ENCODE assay signal across 8 cellular contexts in the genomic region with DNA sequence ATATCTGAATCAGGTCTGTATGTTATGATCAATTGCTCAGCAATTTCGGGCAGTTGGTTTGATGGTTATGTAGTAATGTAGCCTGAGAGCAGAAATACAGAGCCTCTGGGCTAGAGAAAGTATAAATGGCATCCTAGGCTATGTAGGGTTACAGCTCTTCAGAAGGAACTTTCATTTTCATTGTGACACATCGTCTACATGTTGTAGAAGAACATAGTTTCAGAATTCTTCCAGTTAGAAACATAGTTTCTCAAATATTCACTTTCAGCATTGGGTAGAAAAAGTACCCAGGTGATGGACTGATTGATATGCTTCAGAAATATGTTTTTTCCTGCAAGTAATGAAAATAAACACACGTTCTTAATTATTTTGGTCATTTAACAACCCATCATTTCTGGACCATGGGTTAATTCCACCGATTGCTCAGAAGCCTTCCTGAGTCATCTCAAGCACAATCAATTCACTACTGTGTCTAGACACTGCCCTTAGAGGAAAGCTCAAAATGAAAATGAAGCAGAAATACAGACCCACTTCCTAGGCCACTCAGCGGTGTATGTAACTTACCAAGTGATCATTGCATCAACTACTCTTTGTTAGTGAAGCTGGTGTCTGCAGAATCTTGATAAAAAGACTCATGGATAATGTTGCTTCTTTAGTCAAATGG.
DNase-seq lines count a peak whose midpoint lies in the region; ATAC-seq and TF ChIP-seq lines count a peak whose summit lies in the region.

No MANE protein-coding gene starts in this region.

- no peaks in the 10 kb centered on the region for H3F3A ChIP-seq in neural progenitor cell (ENCODE audit: low read depth)

- no peak for TF ChIP-seq CTCF in spleen (IDR thresholded peaks at IDR 0.05 in 8 of 11, conservative IDR thresholded peaks at IDR 0.05 in 3 of 11)
- no peak for TF ChIP-seq CTCF in neural progenitor cell (IDR thresholded peaks at IDR 0.05)

- H3K4me1 Mint-ChIP-seq in neural progenitor cell: no peaks in the 10 kb centered on the region

- H3K27me3 ChIP-seq in spleen (replicated peaks in 1 of 7) (no peaks in the 10 kb centered on the region), neural progenitor cell (peaks cover 8% of the 10 kb centered on the region)

- H3K27ac ChIP-seq in spleen: peak overlapping the region in 4 of 8 donors; percentile 24 to 48 (median 34)
- H3K27ac ChIP-seq in neural progenitor cell: no peak overlapping the region

- H3K4me2 ChIP-seq in neural progenitor cell: no peak overlapping the region

- H3K9me3 Mint-ChIP-seq in activated naive CD4-positive, alpha-beta T cell treated with anti-CD3 and anti-CD28 coated beads, Interleukin-2, amount 50 U/mL, for 72 hours: no peaks in the 10 kb centered on the region
- no peaks in the 10 kb centered on the region for H3K9me3 Mint-ChIP-seq in neural progenitor cell

- H3K9me3 ChIP-seq in spleen (no peaks in the 10 kb centered on the region), neural progenitor cell (ENCODE audit: low read depth) (no peaks in the 10 kb centered on the region)

- intact Hi-C loops in spleen (cut with DNase I; ENCODE audit: low total_unique reads): no loop called here

- peak; percentile 96 for ATAC-seq in GM19452 (IDR thresholded peaks at IDR 0.05; ENCODE audit: unreplicated experiment)
- peak; percentile 92 for ATAC-seq in HG03280 (IDR thresholded peaks at IDR 0.05; ENCODE audit: unreplicated experiment)
- peak; percentile 98 for ATAC-seq in activated naive CD4-positive, alpha-beta T cell treated with anti-CD3 and anti-CD28 coated beads, Interleukin-2, amount 50 U/mL, for 72 hours

- no peak overlapping the region for H2AFZ ChIP-seq in neural progenitor cell (replicated peaks)

- H3K4me3 ChIP-seq in spleen (peak overlapping the region in 2 of 8 donors; percentile 4 to 32), neural progenitor cell (no peak overlapping the region)

- H3K27ac Mint-ChIP-seq in activated naive CD4-positive, alpha-beta T cell treated with anti-CD3 and anti-CD28 coated beads, Interleukin-2, amount 50 U/mL, for 72 hours: peak overlapping the region; percentile 63 to 64
- H3K27ac Mint-ChIP-seq in neural progenitor cell: no peak overlapping the region

- TF ChIP-seq POLR2A in spleen (IDR thresholded peaks at IDR 0.05): no peak

- WGBS in spleen, 5 donors: 52 to 70% (median 58%) methylated on average over 5 of the region's 5 CpGs

- no peaks in the 10 kb centered on the region for H3K36me3 Mint-ChIP-seq in activated naive CD4-positive, alpha-beta T cell treated with anti-CD3 and anti-CD28 coated beads, Interleukin-2, amount 50 U/mL, for 72 hours
- no peaks in the 10 kb centered on the region for H3K36me3 Mint-ChIP-seq in neural progenitor cell

- H3K79me2 ChIP-seq in neural progenitor cell (ENCODE audit: low read depth): no peaks in the 10 kb centered on the region

- DNase-seq in GM03348 (ENCODE audit: low spot score) (peak; percentile 22), glomerular visceral epithelial cell (ENCODE audit: extremely low spot score) (no peak), HPDE6-E6E7 (ENCODE audit: extremely low spot score) (no peak), spleen (no peak), neural progenitor cell (ENCODE audit: low spot score) (no peak)
- peak in 1 of 2 donors; percentile 31 for DNase-seq in activated naive CD4-positive, alpha-beta T cell treated with anti-CD3 and anti-CD28 coated beads, Interleukin-2, amount 50 U/mL, for 72 hours (ENCODE audit: low spot score in 2 of 2)

- peaks cover 0 to 46% (median 23%) of the 10 kb centered on the region in 6 donors for H3K4me1 ChIP-seq in spleen
- no peaks in the 10 kb centered on the region for H3K4me1 ChIP-seq in neural progenitor cell

- no peak overlapping the region for H3K9ac ChIP-seq in neural progenitor cell

- peaks cover 2% of the 10 kb centered on the region for H3K27me3 Mint-ChIP-seq in neural progenitor cell (ENCODE audit: insufficient read depth, low read depth)

- H4K20me1 ChIP-seq in neural progenitor cell (ENCODE audit: low read depth): no peaks in the 10 kb centered on the region

- H3K4me3 Mint-ChIP-seq in neural progenitor cell: no peak overlapping the region

- no peaks in the 10 kb centered on the region for H3K36me3 ChIP-seq in spleen
- no peaks in the 10 kb centered on the region for H3K36me3 ChIP-seq in neural progenitor cell
